Comparison of ENCODE assay signal across 6 cellular contexts in the genomic region with DNA sequence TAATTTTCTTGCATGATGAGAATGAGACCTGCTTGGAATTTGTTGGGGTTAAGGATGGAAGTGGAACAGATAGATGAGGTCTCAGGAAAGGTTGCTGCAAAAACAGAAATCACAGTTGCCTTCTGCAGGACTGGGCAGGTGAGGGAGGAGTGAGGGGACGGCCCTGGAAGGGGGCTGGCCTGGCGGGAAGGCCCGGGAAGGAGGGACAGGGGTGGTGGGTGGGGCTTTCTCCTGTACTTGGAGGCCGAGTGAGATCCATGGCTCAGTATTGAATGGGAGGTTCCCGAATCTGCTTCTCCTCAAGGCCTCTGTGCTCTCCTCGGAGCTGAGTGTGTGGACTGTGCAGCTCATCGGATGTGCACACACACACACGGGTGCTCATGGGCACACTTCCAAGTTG. TPM values are rescaled to one million over a fixed set of nuclear protein-coding genes. Genes with fewer than 3 reads are reported as not detected.
"Had no signal": no experiment of that assay in that cellular context is flagged by ENCODE, and none has a peak within 500 bp of the region (broad histone marks: within the 10 kb centered on the region; RNA-seq: fewer than 3 reads in every experiment).

No MANE protein-coding gene starts in this region.

RNA-seq across cellular contexts. Expression of a gene that starts 44.8 kb away (rescaled TPM):
- total RNA-seq: GM23248, H1, H9, HT-29, IMR-90, K562 had no signal
- polyA plus RNA-seq: GM23248, H1, IMR-90, K562 had no signal
